ENCODE assay signal across 8 cellular contexts in the genomic region with DNA sequence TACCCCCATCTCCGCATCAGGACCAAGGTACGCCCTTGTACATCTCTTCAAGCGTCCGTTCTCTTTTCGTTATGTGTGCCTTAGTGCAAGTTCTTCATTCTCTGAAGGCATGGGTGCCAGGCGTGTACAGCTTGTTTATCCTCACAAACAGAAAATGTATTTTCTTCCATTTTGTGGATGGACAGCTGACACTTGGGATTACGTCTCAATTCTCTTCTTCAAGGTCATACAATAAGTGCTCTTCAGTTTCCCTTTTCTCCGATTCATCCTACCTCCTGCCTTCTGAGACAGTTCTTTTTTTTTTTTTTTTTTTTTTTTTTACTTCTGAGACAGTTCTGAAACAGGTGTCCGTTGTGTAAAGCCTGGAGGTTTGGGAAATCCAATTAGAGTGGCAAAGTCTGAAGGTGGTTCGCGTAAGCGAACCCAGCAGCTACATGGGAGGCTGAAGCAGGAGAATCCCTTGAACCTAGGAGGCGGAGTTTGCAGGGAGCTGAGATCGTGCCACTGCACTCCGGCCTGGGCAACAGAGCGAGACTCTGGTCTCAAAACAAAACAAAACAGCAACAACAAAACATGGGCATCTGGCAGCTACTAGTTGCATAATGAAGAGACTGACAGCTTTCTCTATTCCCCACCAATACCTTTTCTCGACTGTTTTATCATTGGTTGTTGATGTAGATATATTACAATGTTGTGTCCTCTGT. TPM values are rescaled to one million over a fixed set of nuclear protein-coding genes. Genes with fewer than 3 reads are reported as not detected.
DNase-seq lines count a peak whose midpoint lies in the region; ATAC-seq and TF ChIP-seq lines count a peak whose summit lies in the region.

No MANE protein-coding gene starts in this region.

- WGBS in ovary, 3 donors = 28 to 35% (median 31%) methylated on average over 17 of the region's 17 CpGs

- DNase-seq in OCI-LY7 (ENCODE audit: low spot score) = peak; percentile 19
- no peak for DNase-seq in epithelial cell of proximal tubule (ENCODE audit: low read depth)
- no peak for DNase-seq in ovary
- no peak for DNase-seq in NCI-H345 treated with DMSO at 0.1 percent for 48 hours (lab: John Stamatoyannopoulos, UW; ENCODE audit: unreplicated experiment)
- DNase-seq in HuH-7.5 (ENCODE audit: low spot score) = no peak
- no peak for DNase-seq in posterior vena cava (ENCODE audit: low spot score)

- POLR2A ChIA-PET in OCI-LY7 (lab: Charles Lee) = interaction anchor here (0.6 to 2.6 kb wide), 7 partner anchors 30 to 740 kb away, joined by 3 to 6 read pairs (median 5); a partner anchor contains a TSS

- H3K9me3 ChIP-seq in OCI-LY7 (ENCODE audit: low read length) = no peaks in the 10 kb centered on the region
- H3K9me3 ChIP-seq in ovary = no peaks in the 10 kb centered on the region

- no peaks in the 10 kb centered on the region for H3K9me2 ChIP-seq in OCI-LY7 (ENCODE audit: insufficient read depth, low read length)

- H3K4me2 ChIP-seq in OCI-LY7 (ENCODE audit: low read length) = peak overlapping the region; percentile 82

- no TSS peak for BruUV-seq in OCI-LY7 (replicated peaks; lab: Mats Ljungman, UMichigan)

- CTCF ChIA-PET in OCI-LY7 (lab: Charles Lee; ENCODE audit: unreplicated experiment) = interaction anchor here (0.5 to 1.0 kb wide), 2 partner anchors 133 to 211 kb away, joined by 3 to 5 read pairs; no protein-coding TSS in a partner anchor

- peak overlapping the region; percentile 69 for H3K27ac ChIP-seq in OCI-LY7 (ENCODE audit: low read depth, low read length, poor library complexity, severe bottlenecking)
- peak overlapping the region in 1 of 2 donors; percentile 64 for H3K27ac ChIP-seq in ovary

- H3K79me2 ChIP-seq in OCI-LY7 (ENCODE audit: insufficient read depth, low read depth, low read length) = peaks cover 51% of the 10 kb centered on the region

- peaks cover 19% of the 10 kb centered on the region for H3K4me1 ChIP-seq in OCI-LY7 (ENCODE audit: insufficient read depth, low read length, poor library complexity, severe bottlenecking)
- H3K4me1 ChIP-seq in ovary (ENCODE audit: insufficient read depth) = peaks cover 1% of the 10 kb centered on the region

- TF ChIP-seq EP300 in ovary (IDR thresholded peaks at IDR 0.05) = no peak

- H3K36me3 ChIP-seq in OCI-LY7 (ENCODE audit: insufficient read depth, low read length) = peaks cover 42% of the 10 kb centered on the region
- no peaks in the 10 kb centered on the region for H3K36me3 ChIP-seq in ovary

- H4K20me1 ChIP-seq in OCI-LY7 (ENCODE audit: insufficient read depth, low read length) = peaks cover 11% of the 10 kb centered on the region

- TF ChIP-seq POLR2A in ovary (IDR thresholded peaks at IDR 0.05) = no peak

- TF ChIP-seq CTCF in OCI-LY7 (conservative IDR thresholded peaks at IDR 0.05; ENCODE audit: low read length) (no peak), epithelial cell of proximal tubule (conservative IDR thresholded peaks at IDR 0.05; ENCODE audit: low read depth, low read length) (no peak), ovary (IDR thresholded peaks at IDR 0.05) (no peak)

- ATAC-seq in GM18498 (IDR thresholded peaks at IDR 0.05; ENCODE audit: unreplicated experiment) (peak; percentile 2), GM21390 (IDR thresholded peaks at IDR 0.05; ENCODE audit: unreplicated experiment) (no peak)

- H2AFZ ChIP-seq in OCI-LY7 (ENCODE audit: low read length) = no peak overlapping the region; the same call in 1 of the 2 replicates

- intact Hi-C loops in OCI-LY7 (cut with micrococcal nuclease; ENCODE audit: unreplicated experiment) (loop anchor here (2.0 to 10.0 kb wide), 6 partner anchors 28 to 286 kb away; a partner anchor contains a TSS), ovary (cut with DNase I) (no loop called here), posterior vena cava (cut with DNase I) (no loop called here)

- no peaks in the 10 kb centered on the region for H3K27me3 ChIP-seq in ovary

- H3K4me3 ChIP-seq in OCI-LY7 (ENCODE audit: low read depth, low read length, poor library complexity, severe bottlenecking) = peak overlapping the region; percentile 91
- peak overlapping the region; percentile 92 for H3K4me3 ChIP-seq in epithelial cell of proximal tubule (ENCODE audit: low read depth, low read length)
- peak overlapping the region; percentile 88 for H3K4me3 ChIP-seq in ovary

RNA-seq across cellular contexts. Expression of a gene that starts 0.7 kb away (rescaled TPM):
- total RNA-seq in OCI-LY7 (2014; rRNA removed; shearing (Covaris generic)) = 543 and 591 TPM in 2 replicates
- 449 and 453 TPM in 2 replicates for total RNA-seq in OCI-LY7 (2022)
- 572 and 889 TPM in 2 replicates for total RNA-seq in epithelial cell of proximal tubule
- 100 to 1,000 TPM; 182 to 633 (median 196) TPM for total RNA-seq in ovary
- polyA plus RNA-seq in ovary = 100 to 1,000 TPM; 366 to 474 TPM
- total RNA-seq in posterior vena cava = 100 to 1,000 TPM; 244 to 261 TPM

RNA-seq across cellular contexts. Expression of a gene that starts 7.5 kb away (rescaled TPM):
- 23.9 and 28.3 TPM in 2 replicates for total RNA-seq in OCI-LY7 (2014; rRNA removed; shearing (Covaris generic))
- total RNA-seq in OCI-LY7 (2022) (25.9 and 26.4 TPM in 2 replicates), epithelial cell of proximal tubule (31.1 and 39.1 TPM in 2 replicates), ovary (10 to 100 TPM in 4 of 7 donors, 1 to 10 TPM in 3; 8.1 to 14.7 (median 11.4) TPM), posterior vena cava (10 to 100 TPM; 13.9 to 15.7 TPM)
- polyA plus RNA-seq in ovary = 10 to 100 TPM; 15.3 to 18.5 TPM

RNA-seq across cellular contexts. Expression of a gene that starts 7.6 kb away (rescaled TPM):
- total RNA-seq in OCI-LY7 (2014; rRNA removed; shearing (Covaris generic)) = 36.1 and 37.6 TPM in 2 replicates
- total RNA-seq in OCI-LY7 (2022) (34.6 and 35.8 TPM in 2 replicates), epithelial cell of proximal tubule (23.4 and 25.3 TPM in 2 replicates), ovary (10 to 100 TPM; 14.2 to 34.7 (median 19.4) TPM), posterior vena cava (10 to 100 TPM; 11.7 to 16.2 TPM)
- polyA plus RNA-seq in ovary = 10 to 100 TPM; 11.9 to 32.4 TPM

RNA-seq across cellular contexts. Expression of a gene that starts 30.9 kb away (rescaled TPM):
- 181 and 203 TPM in 2 replicates for total RNA-seq in OCI-LY7 (2014; rRNA removed; shearing (Covaris generic))
- total RNA-seq in OCI-LY7 (2022) (281 and 295 TPM in 2 replicates), epithelial cell of proximal tubule (128 and 142 TPM in 2 replicates), ovary (100 to 1,000 TPM in 5 of 7 donors, 10 to 100 TPM in 2; 53.8 to 141 (median 124) TPM), posterior vena cava (10 to 100 TPM; 83.5 to 84.4 TPM)
- 100 to 1,000 TPM; 106 to 129 TPM for polyA plus RNA-seq in ovary

RNA-seq across cellular contexts. Expression of a gene that starts 57.3 kb away (rescaled TPM):
- total RNA-seq in OCI-LY7 (2014; rRNA removed; shearing (Covaris generic)) = 354 and 400 TPM in 2 replicates
- total RNA-seq in OCI-LY7 (2022) = 296 and 321 TPM in 2 replicates
- 357 and 388 TPM in 2 replicates for total RNA-seq in epithelial cell of proximal tubule
- 100 to 1,000 TPM in 6 of 7 donors, 10 to 100 TPM in 1; 92.9 to 317 (median 256) TPM for total RNA-seq in ovary
- 100 to 1,000 TPM; 249 to 522 TPM for polyA plus RNA-seq in ovary
- 100 to 1,000 TPM; 221 to 343 TPM for total RNA-seq in posterior vena cava
